In genomic region chr2:12284487-12284886, GRCh38 we compare ENCODE assay signal across 11 cellular contexts.
DNase-seq lines count a peak whose midpoint lies in the region; ATAC-seq, FAIRE-seq and TF ChIP-seq lines count a peak whose summit lies in the region.
"Had no signal": no experiment of that assay in that cellular context is flagged by ENCODE, and none has a peak within 500 bp of the region (broad histone marks: within the 10 kb centered on the region; RNA-seq: fewer than 3 reads in every experiment).

No MANE protein-coding gene starts in this region.

- no peak for TF ChIP-seq CTCF in RWPE2 (IDR thresholded peaks at IDR 0.05; ENCODE audit: poor library complexity, severe bottlenecking)
- TF ChIP-seq CTCF in fibroblast of lung (conservative IDR thresholded peaks at IDR 0.05 in 1 of 2, IDR thresholded peaks at IDR 0.05 in 1 of 2; ENCODE audit: low read depth in 1 of 2, low read length in 2 of 2), result no peak

- H3K27ac ChIP-seq in RWPE2 (ENCODE audit: poor library complexity, severe bottlenecking) (peak overlapping the region; percentile 6), fibroblast of lung (ENCODE audit: insufficient read depth, low read length) (no peak overlapping the region)
- H3K27ac ChIP-seq: tibial nerve had no signal

- DNase-seq in A172 (ENCODE audit: low spot score) (peak; percentile 23), GM18507 (ENCODE audit: extremely low spot score, insufficient read length, low read depth) (no peak), RWPE2 (ENCODE audit: low spot score) (no peak), fibroblast of lung (ENCODE audit: low read depth in 2 of 2) (peak; percentile 71 to 91), DMS53 treated with DMSO at 0.1 percent for 48 hours (lab: John Stamatoyannopoulos, UW; ENCODE audit: unreplicated experiment) (no peak), GM19239 (ENCODE audit: insufficient read length, low spot score) (no peak), COLO668 (lab: John Stamatoyannopoulos, UW; ENCODE audit: unreplicated experiment) (no peak)
- DNase-seq: DMS79; effector memory CD8-positive, alpha-beta T cell had no signal

- H2AFZ ChIP-seq in fibroblast of lung (ENCODE audit: low read length), result no peak overlapping the region

- no peaks in the 10 kb centered on the region for H3K36me3 ChIP-seq in RWPE2 (ENCODE audit: low read depth)
- H3K36me3 ChIP-seq in fibroblast of lung (ENCODE audit: control insufficient read depth, insufficient read depth, low read length), result no peaks in the 10 kb centered on the region
- H3K36me3 ChIP-seq: tibial nerve had no signal

- peak; percentile 15 for FAIRE-seq in GM18507 (lab: Jason Lieb, UNC)
- no peak for FAIRE-seq in GM19239 (lab: Jason Lieb, UNC)

- no peak overlapping the region for H3K9ac ChIP-seq in fibroblast of lung (ENCODE audit: insufficient read depth, low read length)

- H4K20me1 ChIP-seq in fibroblast of lung (ENCODE audit: control insufficient read depth, extremely low read depth, insufficient read depth, low read length), result no peaks in the 10 kb centered on the region

- H3K4me1 ChIP-seq in RWPE2 (ENCODE audit: insufficient read depth, poor library complexity, severe bottlenecking) (peaks cover 29% of the 10 kb centered on the region), fibroblast of lung (ENCODE audit: control insufficient read depth, extremely low read depth, insufficient read depth, low read length) (peaks cover 3% of the 10 kb centered on the region)
- H3K4me1 ChIP-seq: tibial nerve had no signal

- H3K4me3 ChIP-seq in RWPE2 (ENCODE audit: severe bottlenecking) (no peak overlapping the region), fibroblast of lung (replicated peaks in 1 of 4; ENCODE audit: control extremely low read depth in 1 of 4, insufficient read depth in 1 of 4, low read depth in 3 of 4, low read length in 4 of 4) (no peak overlapping the region)
- H3K4me3 ChIP-seq: tibial nerve had no signal

- H3K9me3 ChIP-seq in RWPE2 (ENCODE audit: severe bottlenecking) (peaks cover 4% of the 10 kb centered on the region), fibroblast of lung (ENCODE audit: control insufficient read depth, insufficient read depth, low read depth, low read length) (no peaks in the 10 kb centered on the region)
- H3K9me3 ChIP-seq: tibial nerve had no signal

- ATAC-seq in RWPE2 (ENCODE audit: low read depth) (peak; percentile 74), HG02938 (IDR thresholded peaks at IDR 0.05; ENCODE audit: unreplicated experiment) (no peak)
- ATAC-seq: effector memory CD8-positive, alpha-beta T cell had no signal

- no peaks in the 10 kb centered on the region for H3K79me2 ChIP-seq in fibroblast of lung (ENCODE audit: control insufficient read depth, insufficient read depth, low read length)

- H3K27me3 ChIP-seq in RWPE2 (ENCODE audit: insufficient read depth, poor library complexity, severe bottlenecking) (no peaks in the 10 kb centered on the region), fibroblast of lung (ENCODE audit: control insufficient read depth, insufficient read depth, low read length) (no peaks in the 10 kb centered on the region)
- H3K27me3 ChIP-seq: tibial nerve had no signal

- no peak overlapping the region for H3K4me2 ChIP-seq in fibroblast of lung (ENCODE audit: extremely low read depth, insufficient read depth, low read length)

Comparison
In these comparisons a context has a peak if more than half of its experiments do, and no peak if none do; other contexts are left out.
1. DNase-seq: peak in A172 (single experiment) and fibroblast of lung (2 of 2); none in GM18507 (single experiment), RWPE2 (single experiment), DMS53 treated with DMSO at 0.1 percent for 48 hours (single experiment), GM19239 (single experiment) and COLO668 (single experiment).